ENCODE assay signal across 8 cellular contexts in genomic region chr3:30657914-30658313, GRCh38. TPM values are rescaled to one million over a fixed set of nuclear protein-coding genes. Genes with fewer than 3 reads are reported as not detected.
A peak's percentile ranks its signal among the peaks of the same experiment; 100 is the strongest.
DNase-seq lines count a peak whose midpoint lies in the region; ATAC-seq lines count a peak whose summit lies in the region.

No MANE protein-coding gene starts in this region.

- H3K9me3 ChIP-seq in mucosa of rectum (ENCODE audit: control insufficient read depth in 2 of 2, low read length in 2 of 2): no peaks in the 10 kb centered on the region

- H3K27me3 ChIP-seq in mucosa of rectum (ENCODE audit: control insufficient read depth in 2 of 2, insufficient read depth in 2 of 2, low read length in 2 of 2): no peaks in the 10 kb centered on the region

- H3K4me1 ChIP-seq in mucosa of rectum (ENCODE audit: control insufficient read depth in 2 of 2, insufficient read depth in 2 of 2, low read length in 2 of 2): peaks cover 34 to 47% of the 10 kb centered on the region in 2 donors

- peak; percentile 39 for DNase-seq in activated CD4-positive, alpha-beta T cell treated with anti-CD3 and anti-CD28 coated beads for 48 hours
- DNase-seq in activated CD4-positive, alpha-beta T cell treated with anti-CD3 and anti-CD28 coated beads for 1 hour: no peak
- peak; percentile 64 for DNase-seq in amniotic epithelial cell (ENCODE audit: low read depth)
- DNase-seq in H4 (ENCODE audit: low spot score): no peak
- no peak for DNase-seq in 8988T
- DNase-seq in DMS79 (lab: John Stamatoyannopoulos, UW): no peak

- H3K4me3 ChIP-seq in mucosa of rectum (ENCODE audit: low read length in 2 of 2): peak overlapping the region in 1 of 2 donors; percentile 41

- no peak overlapping the region for H3K9ac ChIP-seq in mucosa of rectum (ENCODE audit: low read depth in 1 of 2, low read length in 2 of 2)

- ATAC-seq in HG03342 (IDR thresholded peaks at IDR 0.05; ENCODE audit: unreplicated experiment): peak; percentile 25

- peaks cover 18 to 41% of the 10 kb centered on the region in 2 donors for H3K36me3 ChIP-seq in mucosa of rectum (ENCODE audit: control insufficient read depth in 2 of 2, insufficient read depth in 2 of 2, low read length in 2 of 2)

- peak overlapping the region; percentile 62 to 74 for H3K27ac ChIP-seq in mucosa of rectum (ENCODE audit: low read depth in 2 of 2, low read length in 2 of 2)

RNA-seq across cellular contexts. Expression of gene TGFBR2, which starts 51.5 kb away (rescaled TPM):
- 9.0 and 13.4 TPM in 2 replicates for total RNA-seq in H4 (2014; rRNA removed; shearing (Covaris generic))

Comparison
In these comparisons a context has a peak if more than half of its experiments do, and no peak if none do; other contexts are left out.
1. DNase-seq: peak in activated CD4-positive, alpha-beta T cell treated with anti-CD3 and anti-CD28 coated beads for 48 hours (single experiment) and amniotic epithelial cell (single experiment); none in activated CD4-positive, alpha-beta T cell treated with anti-CD3 and anti-CD28 coated beads for 1 hour (single experiment), H4 (single experiment), 8988T (single experiment) and DMS79 (single experiment).